In the genomic region with DNA sequence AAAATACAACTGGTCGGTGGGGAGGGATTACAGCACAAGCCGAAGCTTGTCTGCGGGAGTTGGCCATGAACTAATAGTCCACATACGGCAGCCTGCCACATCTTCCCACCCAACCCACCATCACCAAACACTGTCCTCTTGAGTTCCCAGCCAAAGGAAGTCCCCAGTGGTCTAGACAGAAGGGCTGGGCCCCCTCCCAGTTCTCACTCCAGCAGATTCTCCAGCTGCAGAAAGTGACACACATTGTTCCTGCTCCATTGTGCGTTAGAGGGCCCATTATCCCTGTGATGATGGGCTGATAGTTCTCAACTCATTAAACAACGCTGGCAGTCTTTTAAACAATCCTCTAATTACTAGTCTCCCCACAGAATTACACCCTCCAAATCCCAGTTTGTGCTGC, we compare ENCODE assay signal across 15 cellular contexts.
"Had no signal": no experiment of that assay in that cellular context is flagged by ENCODE, and none has a peak within 500 bp of the region (broad histone marks: within the 10 kb centered on the region; RNA-seq: fewer than 3 reads in every experiment).

No MANE protein-coding gene starts in this region.

- H3K9me3 Mint-ChIP-seq: activated CD8-positive, alpha-beta T cell treated with anti-CD3 and anti-CD28 coated beads for 36 hours; WTC11 had no signal

- H3K4me3 Mint-ChIP-seq: activated CD8-positive, alpha-beta T cell treated with anti-CD3 and anti-CD28 coated beads for 36 hours; activated naive CD8-positive, alpha-beta T cell; activated T-cell treated with anti-CD3 and anti-CD28 coated beads, Interleukin-2, amount 50 U/mL, for 72 hours; naive thymus-derived CD8-positive, alpha-beta T cell; WTC11 had no signal

- H3K27ac ChIP-seq: foreskin keratinocyte, tibial nerve, vagina had no signal

- H3K27ac Mint-ChIP-seq: activated CD8-positive, alpha-beta T cell treated with anti-CD3 and anti-CD28 coated beads for 36 hours; activated naive CD8-positive, alpha-beta T cell; activated T-cell treated with anti-CD3 and anti-CD28 coated beads, Interleukin-2, amount 50 U/mL, for 72 hours; naive thymus-derived CD8-positive, alpha-beta T cell; WTC11 had no signal

- ATAC-seq: activated CD8-positive, alpha-beta T cell treated with anti-CD3 and anti-CD28 coated beads for 36 hours; activated T-cell treated with anti-CD3 and anti-CD28 coated beads, Interleukin-2, amount 50 U/mL, for 72 hours; foreskin keratinocyte; left lobe of liver; naive thymus-derived CD8-positive, alpha-beta T cell; WTC11 had no signal

- H3K4me1 ChIP-seq: tibial nerve, vagina had no signal

- H3K27me3 ChIP-seq: foreskin keratinocyte, tibial nerve, vagina had no signal

- H3K4me3 ChIP-seq: tibial nerve, vagina had no signal

- H3K36me3 Mint-ChIP-seq: activated naive CD8-positive, alpha-beta T cell; naive thymus-derived CD8-positive, alpha-beta T cell; WTC11 had no signal

- H3K27me3 Mint-ChIP-seq: activated CD8-positive, alpha-beta T cell treated with anti-CD3 and anti-CD28 coated beads for 36 hours; activated naive CD8-positive, alpha-beta T cell had no signal

- DNase-seq: activated CD4-positive, alpha-beta T cell treated with anti-CD3 and anti-CD28 coated beads for 4 hours; activated CD8-positive, alpha-beta T cell treated with anti-CD3 and anti-CD28 coated beads for 36 hours; activated gamma-delta T cell treated with Interleukin-2 at 50 U/mL for 16 hours; activated T-cell treated with anti-CD3 and anti-CD28 coated beads, Interleukin-2, amount 50 U/mL, for 72 hours; amniotic stem cell; foreskin keratinocyte; mammary epithelial cell; naive thymus-derived CD8-positive, alpha-beta T cell; stimulated activated CD4-positive, alpha-beta T cell treated with anti-CD3 and anti-CD28 coated beads, Interleukin-4, amount 100 ng/mL, for 24 hours; stimulated activated naive CD4-positive, alpha-beta T cell had no signal

- H3K36me3 ChIP-seq: tibial nerve, vagina had no signal

- H3K4me1 Mint-ChIP-seq: naive thymus-derived CD8-positive, alpha-beta T cell; WTC11 had no signal

- H3K9me3 ChIP-seq: tibial nerve, vagina had no signal
